ENCODE assay signal across 8 cellular contexts in genomic region chr4:145299380-145300076, GRCh38.
A peak's percentile ranks its signal among the peaks of the same experiment; 100 is the strongest.
DNase-seq lines count a peak whose midpoint lies in the region; ATAC-seq and TF ChIP-seq lines count a peak whose summit lies in the region.

No MANE protein-coding gene starts in this region.

- POLR2A ChIA-PET in Caco-2 (lab: Charles Lee) = no interaction called here

- no peaks in the 10 kb centered on the region for H3K36me3 Mint-ChIP-seq in activated CD4-positive, alpha-beta T cell treated with anti-CD3 and anti-CD28 coated beads, Interleukin-2, amount 10 ng/mL, durations not matched to agents 24 days and 14 days (ENCODE audit: low read depth)
- no peaks in the 10 kb centered on the region for H3K36me3 Mint-ChIP-seq in stimulated activated naive B cell treated with anti-CD40 and anti-IgM and Interleukin-4, amounts not matched to agents 10 μg/mL and 1 μg/mL and 100 μg/mL, for 72 hours
- H3K36me3 Mint-ChIP-seq in Caco-2 (ENCODE audit: insufficient read depth, unreplicated experiment) = no peaks in the 10 kb centered on the region

- H3K4me3 Mint-ChIP-seq in activated CD4-positive, alpha-beta T cell treated with anti-CD3 and anti-CD28 coated beads, Interleukin-2, amount 10 ng/mL, durations not matched to agents 24 days and 14 days = no peak overlapping the region
- no peak overlapping the region for H3K4me3 Mint-ChIP-seq in stimulated activated naive B cell treated with anti-CD40 and anti-IgM and Interleukin-4, amounts not matched to agents 10 μg/mL and 1 μg/mL and 100 μg/mL, for 72 hours
- no peak overlapping the region for H3K4me3 Mint-ChIP-seq in Caco-2 (ENCODE audit: unreplicated experiment)

- intact Hi-C loops in activated CD4-positive, alpha-beta T cell treated with anti-CD3 and anti-CD28 coated beads, Interleukin-2, amount 10 ng/mL, durations not matched to agents 24 days and 14 days (cut with micrococcal nuclease) = loop anchor here (1.0 to 5.0 kb wide), 3 partner anchors 183 to 318 kb away; partner anchors contain the start of gene MMAA
- intact Hi-C loops in Caco-2 (cut with micrococcal nuclease; ENCODE audit: unreplicated experiment) = no loop called here

- no peak overlapping the region for H3K4me3 ChIP-seq in fibroblast of the aortic adventitia (ENCODE audit: low read depth, low read length)
- H3K4me3 ChIP-seq in Caco-2 (ENCODE audit: low read depth, low read length) = no peak overlapping the region

- no peak overlapping the region for H3K27ac Mint-ChIP-seq in activated CD4-positive, alpha-beta T cell treated with anti-CD3 and anti-CD28 coated beads, Interleukin-2, amount 10 ng/mL, durations not matched to agents 24 days and 14 days
- H3K27ac Mint-ChIP-seq in stimulated activated naive B cell treated with anti-CD40 and anti-IgM and Interleukin-4, amounts not matched to agents 10 μg/mL and 1 μg/mL and 100 μg/mL, for 72 hours = no peak overlapping the region
- no peak overlapping the region for H3K27ac Mint-ChIP-seq in Caco-2 (ENCODE audit: unreplicated experiment)

- no peaks in the 10 kb centered on the region for H3K4me1 ChIP-seq in Caco-2

- peaks cover 14% of the 10 kb centered on the region for H3K27me3 Mint-ChIP-seq in activated CD4-positive, alpha-beta T cell treated with anti-CD3 and anti-CD28 coated beads, Interleukin-2, amount 10 ng/mL, durations not matched to agents 24 days and 14 days
- H3K27me3 Mint-ChIP-seq in stimulated activated naive B cell treated with anti-CD40 and anti-IgM and Interleukin-4, amounts not matched to agents 10 μg/mL and 1 μg/mL and 100 μg/mL, for 72 hours = peaks cover under 1 to 11% of the 10 kb centered on the region in 2 donors
- peaks cover 6% of the 10 kb centered on the region for H3K27me3 Mint-ChIP-seq in Caco-2 (ENCODE audit: insufficient read depth, unreplicated experiment)

- TF ChIP-seq CTCF in fibroblast of the aortic adventitia (IDR thresholded peaks at IDR 0.05; ENCODE audit: insufficient read depth, low read length) = no peak
- no peak for TF ChIP-seq CTCF in Caco-2 (IDR thresholded peaks at IDR 0.05; ENCODE audit: insufficient read depth in 1 of 2, low read depth in 1 of 2, low read length in 1 of 2, severe bottlenecking in 1 of 2, unreplicated experiment in 1 of 2)

- BruUV-seq in Caco-2 (replicated peaks; lab: Mats Ljungman, UMichigan) = no TSS peak

- H3K4me1 Mint-ChIP-seq in activated CD4-positive, alpha-beta T cell treated with anti-CD3 and anti-CD28 coated beads, Interleukin-2, amount 10 ng/mL, durations not matched to agents 24 days and 14 days = peaks cover 11% of the 10 kb centered on the region
- peaks cover 0 to 12% of the 10 kb centered on the region in 2 donors for H3K4me1 Mint-ChIP-seq in stimulated activated naive B cell treated with anti-CD40 and anti-IgM and Interleukin-4, amounts not matched to agents 10 μg/mL and 1 μg/mL and 100 μg/mL, for 72 hours
- H3K4me1 Mint-ChIP-seq in Caco-2 (ENCODE audit: low read depth, unreplicated experiment) = no peaks in the 10 kb centered on the region

- DNase-seq in GM19240 (ENCODE audit: insufficient read length, low spot score) = peak; percentile 8
- DNase-seq in activated CD4-positive, alpha-beta T cell treated with anti-CD3 and anti-CD28 coated beads, Interleukin-2, amount 10 ng/mL, durations not matched to agents 24 days and 14 days = peak; percentile 74
- DNase-seq in fibroblast of the aortic adventitia (ENCODE audit: low read depth) = peak; percentile 46
- peak; percentile 54 for DNase-seq in stimulated activated naive B cell treated with anti-CD40 and anti-IgM and Interleukin-4, amounts not matched to agents 10 μg/mL and 1 μg/mL and 100 μg/mL, for 72 hours
- DNase-seq in Caco-2 = no peak
- no peak for DNase-seq in COLO668 (lab: John Stamatoyannopoulos, UW; ENCODE audit: unreplicated experiment)
- DNase-seq in DMS153 treated with DMSO at 0.1 percent for 48 hours (lab: John Stamatoyannopoulos, UW; ENCODE audit: unreplicated experiment) = no peak

- no peaks in the 10 kb centered on the region for H3K36me3 ChIP-seq in Caco-2 (ENCODE audit: control insufficient read depth, insufficient read depth, low read length)

- H3K27me3 ChIP-seq in Caco-2 (replicated peaks; ENCODE audit: control insufficient read depth, insufficient read depth, low read length) = no peaks in the 10 kb centered on the region

- peaks cover 4% of the 10 kb centered on the region for H3K9me3 Mint-ChIP-seq in activated CD4-positive, alpha-beta T cell treated with anti-CD3 and anti-CD28 coated beads, Interleukin-2, amount 10 ng/mL, durations not matched to agents 24 days and 14 days
- no peaks in the 10 kb centered on the region for H3K9me3 Mint-ChIP-seq in stimulated activated naive B cell treated with anti-CD40 and anti-IgM and Interleukin-4, amounts not matched to agents 10 μg/mL and 1 μg/mL and 100 μg/mL, for 72 hours
- H3K9me3 Mint-ChIP-seq in Caco-2 (ENCODE audit: unreplicated experiment) = no peaks in the 10 kb centered on the region

- H3K9me3 ChIP-seq in Caco-2 = no peaks in the 10 kb centered on the region

- CTCF ChIA-PET in Caco-2 (lab: Charles Lee) = no interaction called here

- ATAC-seq in HG03159 (IDR thresholded peaks at IDR 0.05; ENCODE audit: unreplicated experiment) = peak; percentile 93
- peak; percentile 96 to 97 for ATAC-seq in stimulated activated naive B cell treated with anti-CD40 and anti-IgM and Interleukin-4, amounts not matched to agents 10 μg/mL and 1 μg/mL and 100 μg/mL, for 72 hours (replicated peaks)

Comparison
In these comparisons a context has a peak if more than half of its experiments do, and no peak if none do; other contexts are left out.
1. DNase-seq: peak in GM19240 (single experiment), activated CD4-positive, alpha-beta T cell treated with anti-CD3 and anti-CD28 coated beads, Interleukin-2, amount 10 ng/mL, durations not matched to agents 24 days and 14 days (single experiment), fibroblast of the aortic adventitia (single experiment) and stimulated activated naive B cell treated with anti-CD40 and anti-IgM and Interleukin-4, amounts not matched to agents 10 μg/mL and 1 μg/mL and 100 μg/mL, for 72 hours (single experiment); none in Caco-2 (0 of 2), COLO668 (single experiment) and DMS153 treated with DMSO at 0.1 percent for 48 hours (single experiment).